Comparison of ENCODE assay signal across 10 cellular contexts in the genomic region with DNA sequence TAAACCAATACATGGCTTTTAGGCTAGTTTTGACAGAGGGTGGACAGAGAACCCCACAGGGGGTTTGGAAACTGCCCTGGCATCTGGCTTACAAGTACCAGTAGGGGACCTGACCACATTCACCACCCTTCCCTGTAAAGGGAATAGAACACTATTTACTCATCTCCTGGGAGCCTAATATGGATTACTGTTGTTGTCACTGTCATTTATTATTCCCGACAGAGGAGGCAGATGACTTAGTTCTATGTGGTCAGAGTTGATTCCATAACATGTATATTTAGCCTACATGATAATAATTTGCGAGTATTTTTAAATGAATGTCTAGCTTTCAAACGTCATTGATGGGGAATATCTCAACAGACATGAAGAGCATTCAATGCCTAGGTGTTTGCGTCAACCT. TPM values are rescaled to one million over a fixed set of nuclear protein-coding genes. Genes with fewer than 3 reads are reported as not detected.
DNase-seq lines count a peak whose midpoint lies in the region; ATAC-seq, FAIRE-seq and TF ChIP-seq lines count a peak whose summit lies in the region.
"Had no signal": no experiment of that assay in that cellular context is flagged by ENCODE, and none has a peak within 500 bp of the region (broad histone marks: within the 10 kb centered on the region; RNA-seq: fewer than 3 reads in every experiment).

No MANE protein-coding gene starts in this region.

- DNase-seq in Caco-2, result no peak
- DNase-seq in NCI-H526 (lab: John Stamatoyannopoulos, UW), result peak; percentile 69 to 79
- peak; percentile 30 for DNase-seq in pons (ENCODE audit: low spot score)
- no peak for DNase-seq in activated CD8-positive, alpha-beta memory T cell treated with anti-CD3 and anti-CD28 coated beads for 24 hours
- no peak for DNase-seq in HepG2 (ENCODE audit: low spot score)
- DNase-seq: activated CD4-positive, alpha-beta T cell treated with anti-CD3 and anti-CD28 coated beads, Interleukin-2, amount 10 ng/mL, durations not matched to agents 7 days and 5 days had no signal

- intact Hi-C loops in Caco-2 (cut with micrococcal nuclease; ENCODE audit: unreplicated experiment) (no loop called here), HepG2 (cut with micrococcal nuclease; ENCODE audit: unreplicated experiment) (no loop called here)

- H3K4me3 Mint-ChIP-seq in Caco-2 (ENCODE audit: unreplicated experiment), result no peak overlapping the region
- H3K4me3 Mint-ChIP-seq: activated CD4-positive, alpha-beta T cell treated with anti-CD3 and anti-CD28 coated beads, Interleukin-2, amount 10 ng/mL, durations not matched to agents 7 days and 5 days; central memory CD8-positive, alpha-beta T cell had no signal

- H2AFZ ChIP-seq in HepG2 (ENCODE audit: low read length), result no peak overlapping the region

- no peaks in the 10 kb centered on the region for H3K27me3 Mint-ChIP-seq in Caco-2 (ENCODE audit: insufficient read depth, unreplicated experiment)
- H3K27me3 Mint-ChIP-seq: central memory CD8-positive, alpha-beta T cell had no signal

- no peak overlapping the region for H3K9ac ChIP-seq in HepG2 (ENCODE audit: insufficient read depth, low read depth, low read length)

- H3K4me1 ChIP-seq in Caco-2, result no peaks in the 10 kb centered on the region
- H3K4me1 ChIP-seq in HepG2 (ENCODE audit: insufficient read depth, low read length), result peaks cover 26% of the 10 kb centered on the region

- no peak for TF ChIP-seq POLR2A in HepG2 (IDR thresholded peaks at IDR 0.05; ENCODE audit: insufficient read depth in 1 of 2, low read depth in 2 of 2, low read length in 2 of 2)

- TF ChIP-seq EP300 in HepG2 (IDR thresholded peaks at IDR 0.05; ENCODE audit: low read depth in 2 of 2, low read length in 2 of 2), result no peak
- TF ChIP-seq EP300 in HepG2 (CRISPR knock-in tag; IDR thresholded peaks at IDR 0.05; ENCODE audit: borderline replicate concordance), result no peak

- H4K20me1 ChIP-seq in HepG2 (ENCODE audit: insufficient read depth, low read length), result no peaks in the 10 kb centered on the region

- H3K79me2 ChIP-seq in HepG2 (ENCODE audit: insufficient read depth, low read length), result no peaks in the 10 kb centered on the region

- CTCF ChIA-PET in Caco-2 (lab: Charles Lee) (interaction anchor here (1.2 kb wide), 1 partner anchor 18 kb away, joined by 3 read pairs; no protein-coding TSS in a partner anchor), HepG2 (lab: Yijun Ruan, JAX; ENCODE audit: low intra/inter-chr PET ratio, low total read pairs) (no interaction called here)

- no peaks in the 10 kb centered on the region for H3K9me3 ChIP-seq in Caco-2
- no peaks in the 10 kb centered on the region for H3K9me3 ChIP-seq in HepG2 (ENCODE audit: low read length)

- H3K36me3 Mint-ChIP-seq in Caco-2 (ENCODE audit: insufficient read depth, unreplicated experiment), result peaks cover 41% of the 10 kb centered on the region

- TF ChIP-seq CTCF in Caco-2 (IDR thresholded peaks at IDR 0.05; ENCODE audit: insufficient read depth in 1 of 2, low read depth in 1 of 2, low read length in 1 of 2, severe bottlenecking in 1 of 2, unreplicated experiment in 1 of 2) (no peak), HepG2 (CRISPR knock-in tag; IDR thresholded peaks at IDR 0.05) (no peak)

- BruUV-seq in Caco-2 (replicated peaks; lab: Mats Ljungman, UMichigan) (no TSS peak), HepG2 (replicated peaks; lab: Mats Ljungman, UMichigan) (no TSS peak)

- H3K4me3 ChIP-seq in Caco-2 (ENCODE audit: low read depth, low read length) (no peak overlapping the region), HepG2 (replicated peaks in 1 of 3; ENCODE audit: insufficient read depth in 1 of 3, low read depth in 2 of 3, low read length in 3 of 3) (no peak overlapping the region)

- no peak for TF ChIP-seq RAD21 in HepG2 (CRISPR knock-in tag; IDR thresholded peaks at IDR 0.05)

- peak overlapping the region; percentile 64 for H3K27ac Mint-ChIP-seq in Caco-2 (ENCODE audit: unreplicated experiment)
- H3K27ac Mint-ChIP-seq: activated CD4-positive, alpha-beta T cell treated with anti-CD3 and anti-CD28 coated beads, Interleukin-2, amount 10 ng/mL, durations not matched to agents 7 days and 5 days had no signal

- H3K27me3 ChIP-seq in Caco-2 (replicated peaks; ENCODE audit: control insufficient read depth, insufficient read depth, low read length) (no peaks in the 10 kb centered on the region), HepG2 (ENCODE audit: control insufficient read depth in 1 of 2, insufficient read depth in 2 of 2, low read length in 2 of 2) (no peaks in the 10 kb centered on the region)

- WGBS in HepG2 (ENCODE audit: low lambda C conversion rate), result 93% methylated on average over 4 of the region's 4 CpGs

- in situ Hi-C loops in HepG2 (cut with HindIII; ENCODE audit: extremely low pct_ligation_motif_present, low pct_unique_long_range_greater_than_20kb), result no loop called here

- no peak overlapping the region for H3K4me2 ChIP-seq in HepG2 (ENCODE audit: low read depth, low read length)

- H3K27ac ChIP-seq in cingulate gyrus (ENCODE audit: low read depth, low read length), result peak overlapping the region; percentile 22
- H3K27ac ChIP-seq in HepG2 (ENCODE audit: extremely low read length, insufficient read depth, low read length), result no peak overlapping the region

- H3K4me1 Mint-ChIP-seq in Caco-2 (ENCODE audit: low read depth, unreplicated experiment), result peaks cover 8% of the 10 kb centered on the region

- ATAC-seq in GM19452 (IDR thresholded peaks at IDR 0.05; ENCODE audit: unreplicated experiment) (no peak), GM21786 (IDR thresholded peaks at IDR 0.05; ENCODE audit: unreplicated experiment) (no peak), HepG2 (no peak)

- POLR2A ChIA-PET in Caco-2 (lab: Charles Lee) (no interaction called here), HepG2 (lab: Yijun Ruan, JAX) (no interaction called here)

- H3K9me3 Mint-ChIP-seq in Caco-2 (ENCODE audit: unreplicated experiment), result no peaks in the 10 kb centered on the region
- H3K9me3 Mint-ChIP-seq: activated CD4-positive, alpha-beta T cell treated with anti-CD3 and anti-CD28 coated beads, Interleukin-2, amount 10 ng/mL, durations not matched to agents 7 days and 5 days; central memory CD8-positive, alpha-beta T cell had no signal

- no peak for FAIRE-seq in HepG2 (lab: Jason Lieb, UNC)

- H3K36me3 ChIP-seq in Caco-2 (ENCODE audit: control insufficient read depth, insufficient read depth, low read length) (peaks cover 1% of the 10 kb centered on the region; the same call in 1 of the 2 replicates), HepG2 (replicated peaks in 1 of 2; ENCODE audit: control insufficient read depth in 1 of 2, insufficient read depth in 2 of 2, low read length in 2 of 2) (peaks cover 14 to 63% of the 10 kb centered on the region in 2 experiments)

TF ChIP-seq in HepG2, 621 proteins besides CTCF, POLR2A, EP300 and RAD21 (continues in another document):
- no peak for TF ChIP-seq ZNF556 (CRISPR knock-in tag; IDR thresholded peaks at IDR 0.05; ENCODE audit: borderline replicate concordance)
- no peak for TF ChIP-seq ZNF652 (CRISPR knock-in tag; IDR thresholded peaks at IDR 0.05; ENCODE audit: borderline replicate concordance, low read depth)
- TF ChIP-seq, protein P1, sequence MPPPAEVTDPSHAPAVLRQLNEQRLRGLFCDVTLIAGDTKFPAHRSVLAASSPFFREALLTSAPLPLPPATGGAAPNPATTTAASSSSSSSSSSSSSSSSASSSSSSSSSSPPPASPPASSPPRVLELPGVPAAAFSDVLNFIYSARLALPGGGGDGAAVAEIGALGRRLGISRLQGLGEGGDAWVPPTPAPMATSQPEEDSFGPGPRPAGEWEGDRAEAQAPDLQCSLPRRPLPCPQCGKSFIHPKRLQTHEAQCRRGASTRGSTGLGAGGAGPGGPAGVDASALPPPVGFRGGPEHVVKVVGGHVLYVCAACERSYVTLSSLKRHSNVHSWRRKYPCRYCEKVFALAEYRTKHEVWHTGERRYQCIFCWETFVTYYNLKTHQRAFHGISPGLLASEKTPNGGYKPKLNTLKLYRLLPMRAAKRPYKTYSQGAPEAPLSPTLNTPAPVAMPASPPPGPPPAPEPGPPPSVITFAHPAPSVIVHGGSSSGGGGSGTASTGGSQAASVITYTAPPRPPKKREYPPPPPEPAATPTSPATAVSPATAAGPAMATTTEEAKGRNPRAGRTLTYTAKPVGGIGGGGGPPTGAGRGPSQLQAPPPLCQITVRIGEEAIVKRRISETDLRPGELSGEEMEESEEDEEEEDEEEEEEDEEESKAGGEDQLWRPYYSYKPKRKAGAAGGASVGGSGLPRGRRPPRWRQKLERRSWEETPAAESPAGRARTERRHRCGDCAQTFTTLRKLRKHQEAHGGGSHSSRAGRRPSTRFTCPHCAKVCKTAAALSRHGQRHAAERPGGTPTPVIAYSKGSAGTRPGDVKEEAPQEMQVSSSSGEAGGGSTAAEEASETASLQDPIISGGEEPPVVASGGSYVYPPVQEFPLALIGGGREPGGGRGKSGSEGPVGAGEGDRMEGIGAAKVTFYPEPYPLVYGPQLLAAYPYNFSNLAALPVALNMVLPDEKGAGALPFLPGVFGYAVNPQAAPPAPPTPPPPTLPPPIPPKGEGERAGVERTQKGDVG (CRISPR knock-in tag; IDR thresholded peaks at IDR 0.05; ENCODE audit: borderline replicate concordance), result no peak
- TF ChIP-seq RBM39 (IDR thresholded peaks at IDR 0.05; ENCODE audit: low read depth, low read length, poor library complexity, severe bottlenecking), result no peak

RNA-seq across cellular contexts. Expression of gene ZBTB38, which starts 15.9 kb away (rescaled TPM):
- total RNA-seq in Caco-2 (2022), result 72.7 and 74.1 TPM in 2 replicates
- total RNA-seq in HepG2 (2016; rRNA removed; fragmentation: Illumina TruSeq; extraction: Trizol), result 51.7 and 77.9 TPM in 2 replicates
- 8.0 and 8.8 TPM in 2 replicates for total RNA-seq in HepG2 (2016; cell fraction: cytosol; rRNA removed; fragmentation: Illumina TruSeq; extraction: Trizol; ENCODE audit: low read depth)
- 47.2 and 73.5 TPM in 2 replicates for total RNA-seq in HepG2 (2016; cell fraction: insoluble cytoplasmic fraction; rRNA removed; fragmentation: Illumina TruSeq; extraction: Trizol)
- total RNA-seq in HepG2 (2016; cell fraction: membrane; rRNA removed; fragmentation: Illumina TruSeq; extraction: Trizol), result 24.0 and 25.0 TPM in 2 replicates
- 50.9 and 56.2 TPM in 2 replicates for total RNA-seq in HepG2 (2016; cell fraction: nucleus; rRNA removed; fragmentation: Illumina TruSeq; extraction: Trizol)
- polyA plus RNA-seq in HepG2 (2011; rRNA removed), result 20.4 and 26.8 TPM in 2 replicates
- polyA plus RNA-seq in HepG2 (2011; cell fraction: cytosol; rRNA removed), result 14.8 and 18.8 TPM in 2 replicates
- 26.0 and 30.5 TPM in 2 replicates for polyA plus RNA-seq in HepG2 (2011; cell fraction: nucleus; rRNA removed)
- polyA plus RNA-seq in HepG2 (2012), result 30.3 and 41.4 TPM in 2 replicates
- 0.80 and 1.00 TPM in 2 replicates for polyA plus RNA-seq in HepG2 (2016; cell fraction: cytosol; fragmentation: Illumina TruSeq; extraction: Trizol; ENCODE audit: low read depth)
- 32.5 and 33.4 TPM in 2 replicates for polyA plus RNA-seq in HepG2 (2016; cell fraction: insoluble cytoplasmic fraction; fragmentation: Illumina TruSeq; extraction: Trizol; ENCODE audit: low read depth)
- 2.7 and 3.4 TPM in 2 replicates for polyA plus RNA-seq in HepG2 (2016; cell fraction: membrane; fragmentation: Illumina TruSeq; extraction: Trizol; ENCODE audit: low read depth)
- 35.8 and 35.9 TPM in 2 replicates for polyA plus RNA-seq in HepG2 (2016; cell fraction: nucleus; fragmentation: Illumina TruSeq; extraction: Trizol; ENCODE audit: insufficient read depth, low read depth)
- polyA minus RNA-seq in HepG2 (2011; rRNA and poly(A)+ RNA removed; ENCODE audit: low replicate concordance), result 48.8 and 66.3 TPM in 2 replicates
- 52.1 and 52.3 TPM in 2 replicates for polyA minus RNA-seq in HepG2 (2011; cell fraction: cytosol; rRNA and poly(A)+ RNA removed)
- 130 and 149 TPM in 2 replicates for polyA minus RNA-seq in HepG2 (2011; cell fraction: nucleus; rRNA and poly(A)+ RNA removed)

Comparison
In these comparisons a context has a peak if more than half of its experiments do, and no peak if none do; other contexts are left out.
1. DNase-seq: peak in NCI-H526 (2 of 2) and pons (single experiment); none in Caco-2 (0 of 2), activated CD8-positive, alpha-beta memory T cell treated with anti-CD3 and anti-CD28 coated beads for 24 hours (single experiment) and HepG2 (single experiment).